ENCODE assay signal across 1 cellular context in the genomic region with DNA sequence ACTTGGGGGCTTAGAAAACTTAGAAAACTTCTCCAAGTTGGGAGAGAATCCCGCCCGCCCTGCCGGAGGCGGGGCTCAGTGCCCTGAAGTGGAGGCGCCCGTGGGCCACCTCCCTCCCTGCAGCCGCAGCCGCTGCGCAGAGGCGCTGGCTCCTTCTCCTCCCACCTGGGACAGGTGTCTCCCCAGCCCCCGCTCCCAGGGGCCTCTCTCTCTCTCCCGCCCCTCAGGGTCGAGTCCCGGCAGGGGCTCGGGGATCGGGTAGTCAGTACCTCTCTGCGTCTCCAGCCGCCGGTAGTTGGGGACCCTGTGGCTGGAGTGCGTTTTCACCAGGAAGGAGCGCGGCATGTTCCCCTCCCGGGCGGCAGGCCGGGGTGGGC.
TF ChIP-seq lines count a peak whose summit lies in the region.

No MANE protein-coding gene starts in this region.

TF ChIP-seq in GM23338, 12 proteins besides CTCF, POLR2A, EP300 and RAD21:
- TF ChIP-seq, protein P1, sequence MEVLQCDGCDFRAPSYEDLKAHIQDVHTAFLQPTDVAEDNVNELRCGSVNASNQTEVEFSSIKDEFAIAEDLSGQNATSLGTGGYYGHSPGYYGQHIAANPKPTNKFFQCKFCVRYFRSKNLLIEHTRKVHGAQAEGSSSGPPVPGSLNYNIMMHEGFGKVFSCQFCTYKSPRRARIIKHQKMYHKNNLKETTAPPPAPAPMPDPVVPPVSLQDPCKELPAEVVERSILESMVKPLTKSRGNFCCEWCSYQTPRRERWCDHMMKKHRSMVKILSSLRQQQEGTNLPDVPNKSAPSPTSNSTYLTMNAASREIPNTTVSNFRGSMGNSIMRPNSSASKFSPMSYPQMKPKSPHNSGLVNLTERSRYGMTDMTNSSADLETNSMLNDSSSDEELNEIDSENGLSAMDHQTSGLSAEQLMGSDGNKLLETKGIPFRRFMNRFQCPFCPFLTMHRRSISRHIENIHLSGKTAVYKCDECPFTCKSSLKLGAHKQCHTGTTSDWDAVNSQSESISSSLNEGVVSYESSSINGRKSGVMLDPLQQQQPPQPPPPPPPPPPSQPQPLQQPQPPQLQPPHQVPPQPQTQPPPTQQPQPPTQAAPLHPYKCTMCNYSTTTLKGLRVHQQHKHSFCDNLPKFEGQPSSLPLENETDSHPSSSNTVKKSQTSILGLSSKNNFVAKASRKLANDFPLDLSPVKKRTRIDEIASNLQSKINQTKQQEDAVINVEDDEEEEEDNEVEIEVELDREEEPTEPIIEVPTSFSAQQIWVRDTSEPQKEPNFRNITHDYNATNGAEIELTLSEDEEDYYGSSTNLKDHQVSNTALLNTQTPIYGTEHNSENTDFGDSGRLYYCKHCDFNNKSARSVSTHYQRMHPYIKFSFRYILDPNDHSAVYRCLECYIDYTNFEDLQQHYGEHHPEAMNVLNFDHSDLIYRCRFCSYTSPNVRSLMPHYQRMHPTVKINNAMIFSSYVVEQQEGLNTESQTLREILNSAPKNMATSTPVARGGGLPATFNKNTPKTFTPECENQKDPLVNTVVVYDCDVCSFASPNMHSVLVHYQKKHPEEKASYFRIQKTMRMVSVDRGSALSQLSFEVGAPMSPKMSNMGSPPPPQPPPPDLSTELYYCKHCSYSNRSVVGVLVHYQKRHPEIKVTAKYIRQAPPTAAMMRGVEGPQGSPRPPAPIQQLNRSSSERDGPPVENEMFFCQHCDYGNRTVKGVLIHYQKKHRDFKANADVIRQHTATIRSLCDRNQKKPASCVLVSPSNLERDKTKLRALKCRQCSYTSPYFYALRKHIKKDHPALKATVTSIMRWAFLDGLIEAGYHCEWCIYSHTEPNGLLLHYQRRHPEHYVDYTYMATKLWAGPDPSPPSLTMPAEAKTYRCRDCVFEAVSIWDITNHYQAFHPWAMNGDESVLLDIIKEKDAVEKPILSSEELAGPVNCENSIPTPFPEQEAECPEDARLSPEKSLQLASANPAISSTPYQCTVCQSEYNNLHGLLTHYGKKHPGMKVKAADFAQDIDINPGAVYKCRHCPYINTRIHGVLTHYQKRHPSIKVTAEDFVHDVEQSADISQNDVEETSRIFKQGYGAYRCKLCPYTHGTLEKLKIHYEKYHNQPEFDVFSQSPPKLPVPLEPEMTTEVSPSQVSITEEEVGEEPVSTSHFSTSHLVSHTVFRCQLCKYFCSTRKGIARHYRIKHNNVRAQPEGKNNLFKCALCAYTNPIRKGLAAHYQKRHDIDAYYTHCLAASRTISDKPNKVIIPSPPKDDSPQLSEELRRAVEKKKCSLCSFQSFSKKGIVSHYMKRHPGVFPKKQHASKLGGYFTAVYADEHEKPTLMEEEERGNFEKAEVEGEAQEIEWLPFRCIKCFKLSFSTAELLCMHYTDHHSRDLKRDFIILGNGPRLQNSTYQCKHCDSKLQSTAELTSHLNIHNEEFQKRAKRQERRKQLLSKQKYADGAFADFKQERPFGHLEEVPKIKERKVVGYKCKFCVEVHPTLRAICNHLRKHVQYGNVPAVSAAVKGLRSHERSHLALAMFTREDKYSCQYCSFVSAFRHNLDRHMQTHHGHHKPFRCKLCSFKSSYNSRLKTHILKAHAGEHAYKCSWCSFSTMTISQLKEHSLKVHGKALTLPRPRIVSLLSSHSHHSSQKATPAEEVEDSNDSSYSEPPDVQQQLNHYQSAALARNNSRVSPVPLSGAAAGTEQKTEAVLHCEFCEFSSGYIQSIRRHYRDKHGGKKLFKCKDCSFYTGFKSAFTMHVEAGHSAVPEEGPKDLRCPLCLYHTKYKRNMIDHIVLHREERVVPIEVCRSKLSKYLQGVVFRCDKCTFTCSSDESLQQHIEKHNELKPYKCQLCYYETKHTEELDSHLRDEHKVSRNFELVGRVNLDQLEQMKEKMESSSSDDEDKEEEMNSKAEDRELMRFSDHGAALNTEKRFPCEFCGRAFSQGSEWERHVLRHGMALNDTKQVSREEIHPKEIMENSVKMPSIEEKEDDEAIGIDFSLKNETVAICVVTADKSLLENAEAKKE (CRISPR knock-in tag; IDR thresholded peaks at IDR 0.05): no peak
- no peak for TF ChIP-seq JUNB (IDR thresholded peaks at IDR 0.05; ENCODE audit: unreplicated experiment)
- TF ChIP-seq CREB1 (CRISPR knock-in tag; IDR thresholded peaks at IDR 0.05; ENCODE audit: low read depth): no peak
- peak; percentile 73; the same call in 1 of the 2 replicates for TF ChIP-seq POLR2AphosphoS5 (IDR thresholded peaks at IDR 0.05; ENCODE audit: low read depth)
- TF ChIP-seq ZNF114 (CRISPR knock-in tag; IDR thresholded peaks at IDR 0.05): no peak
- TF ChIP-seq, protein P2, sequence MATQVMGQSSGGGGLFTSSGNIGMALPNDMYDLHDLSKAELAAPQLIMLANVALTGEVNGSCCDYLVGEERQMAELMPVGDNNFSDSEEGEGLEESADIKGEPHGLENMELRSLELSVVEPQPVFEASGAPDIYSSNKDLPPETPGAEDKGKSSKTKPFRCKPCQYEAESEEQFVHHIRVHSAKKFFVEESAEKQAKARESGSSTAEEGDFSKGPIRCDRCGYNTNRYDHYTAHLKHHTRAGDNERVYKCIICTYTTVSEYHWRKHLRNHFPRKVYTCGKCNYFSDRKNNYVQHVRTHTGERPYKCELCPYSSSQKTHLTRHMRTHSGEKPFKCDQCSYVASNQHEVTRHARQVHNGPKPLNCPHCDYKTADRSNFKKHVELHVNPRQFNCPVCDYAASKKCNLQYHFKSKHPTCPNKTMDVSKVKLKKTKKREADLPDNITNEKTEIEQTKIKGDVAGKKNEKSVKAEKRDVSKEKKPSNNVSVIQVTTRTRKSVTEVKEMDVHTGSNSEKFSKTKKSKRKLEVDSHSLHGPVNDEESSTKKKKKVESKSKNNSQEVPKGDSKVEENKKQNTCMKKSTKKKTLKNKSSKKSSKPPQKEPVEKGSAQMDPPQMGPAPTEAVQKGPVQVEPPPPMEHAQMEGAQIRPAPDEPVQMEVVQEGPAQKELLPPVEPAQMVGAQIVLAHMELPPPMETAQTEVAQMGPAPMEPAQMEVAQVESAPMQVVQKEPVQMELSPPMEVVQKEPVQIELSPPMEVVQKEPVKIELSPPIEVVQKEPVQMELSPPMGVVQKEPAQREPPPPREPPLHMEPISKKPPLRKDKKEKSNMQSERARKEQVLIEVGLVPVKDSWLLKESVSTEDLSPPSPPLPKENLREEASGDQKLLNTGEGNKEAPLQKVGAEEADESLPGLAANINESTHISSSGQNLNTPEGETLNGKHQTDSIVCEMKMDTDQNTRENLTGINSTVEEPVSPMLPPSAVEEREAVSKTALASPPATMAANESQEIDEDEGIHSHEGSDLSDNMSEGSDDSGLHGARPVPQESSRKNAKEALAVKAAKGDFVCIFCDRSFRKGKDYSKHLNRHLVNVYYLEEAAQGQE (IDR thresholded peaks at IDR 0.05; ENCODE audit: unreplicated experiment): no peak
